10 cellular contexts compared by ENCODE assay signal in genomic region chr7:107506683-107507339, GRCh38. TPM values are rescaled to one million over a fixed set of nuclear protein-coding genes. Genes with fewer than 3 reads are reported as not detected.
A peak's percentile ranks its signal among the peaks of the same experiment; 100 is the strongest.
DNase-seq lines count a peak whose midpoint lies in the region; ATAC-seq, FAIRE-seq and TF ChIP-seq lines count a peak whose summit lies in the region.
"Had no signal": no experiment of that assay in that cellular context is flagged by ENCODE, and none has a peak within 500 bp of the region (broad histone marks: within the 10 kb centered on the region; RNA-seq: fewer than 3 reads in every experiment).

No MANE protein-coding gene starts in this region.

- H3K9me3 ChIP-seq in naive thymus-derived CD4-positive, alpha-beta T cell (ENCODE audit: control insufficient read depth in 2 of 3, low read length in 3 of 3), result no peaks in the 10 kb centered on the region

- POLR2A ChIA-PET in naive thymus-derived CD4-positive, alpha-beta T cell (lab: Charles Lee), result no interaction called here

- peaks cover 24% of the 10 kb centered on the region for H3K4me1 Mint-ChIP-seq in dendritic cell treated with granulocyte-macrophage colony-stimulating factor and Interleukin-4, amounts not matched to agents 40 ng/mL and 50 ng/mL, for 4 days (ENCODE audit: low read depth)
- H3K4me1 Mint-ChIP-seq in naive thymus-derived CD4-positive, alpha-beta T cell, result peaks cover 16 to 54% (median 27%) of the 10 kb centered on the region in 7 donors

- intact Hi-C loops in dendritic cell treated with granulocyte-macrophage colony-stimulating factor and Interleukin-4, amounts not matched to agents 40 ng/mL and 50 ng/mL, for 4 days (cut with micrococcal nuclease), result no loop called here
- intact Hi-C loops in naive thymus-derived CD4-positive, alpha-beta T cell (cut with micrococcal nuclease), result no loop called here

- H3K4me1 ChIP-seq in naive thymus-derived CD4-positive, alpha-beta T cell (ENCODE audit: control insufficient read depth in 2 of 2, insufficient read depth in 2 of 2, low read length in 2 of 2), result no peaks in the 10 kb centered on the region

- H3K36me3 ChIP-seq in naive thymus-derived CD4-positive, alpha-beta T cell (ENCODE audit: control insufficient read depth in 2 of 3, insufficient read depth in 3 of 3, low read length in 3 of 3), result peaks cover 0 to 5% (median 5%) of the 10 kb centered on the region in 3 experiments

- peak; percentile 76 for FAIRE-seq in H54 (lab: Jason Lieb, UNC)

- CTCF ChIA-PET in naive thymus-derived CD4-positive, alpha-beta T cell (lab: Charles Lee), result no interaction called here

- H3K27me3 Mint-ChIP-seq in dendritic cell treated with granulocyte-macrophage colony-stimulating factor and Interleukin-4, amounts not matched to agents 40 ng/mL and 50 ng/mL, for 4 days, result no peaks in the 10 kb centered on the region
- no peaks in the 10 kb centered on the region for H3K27me3 Mint-ChIP-seq in naive thymus-derived CD4-positive, alpha-beta T cell

- ATAC-seq in naive thymus-derived CD4-positive, alpha-beta T cell, result peak; percentile 49
- no peak for ATAC-seq in HG03159 (IDR thresholded peaks at IDR 0.05; ENCODE audit: unreplicated experiment)
- no peak for ATAC-seq in HG02678 (IDR thresholded peaks at IDR 0.05; ENCODE audit: unreplicated experiment)
- no peak for ATAC-seq in HG03196 (IDR thresholded peaks at IDR 0.05; ENCODE audit: unreplicated experiment)

- no peak overlapping the region for H3K4me3 ChIP-seq in naive thymus-derived CD4-positive, alpha-beta T cell (ENCODE audit: low read length)

- DNase-seq in H54 (ENCODE audit: insufficient read length, low spot score) (peak; percentile 4), NCI-H2171 treated with DMSO at 0.1 percent for 48 hours (lab: John Stamatoyannopoulos, UW) (peak; percentile 38), HCEC 1CT (no peak)
- no peak for DNase-seq in naive thymus-derived CD4-positive, alpha-beta T cell
- DNase-seq: cortex of kidney, NCI-H1694 treated with DMSO at 0.1 percent for 48 hours had no signal

- no peak overlapping the region for H3K27ac ChIP-seq in naive thymus-derived CD4-positive, alpha-beta T cell (ENCODE audit: low read depth, low read length)

- peaks cover 11% of the 10 kb centered on the region for H3K9me3 Mint-ChIP-seq in dendritic cell treated with granulocyte-macrophage colony-stimulating factor and Interleukin-4, amounts not matched to agents 40 ng/mL and 50 ng/mL, for 4 days
- peaks cover 0 to 5% (median 0%) of the 10 kb centered on the region in 11 donors for H3K9me3 Mint-ChIP-seq in naive thymus-derived CD4-positive, alpha-beta T cell

- peak overlapping the region; percentile 55 for H3K27ac Mint-ChIP-seq in dendritic cell treated with granulocyte-macrophage colony-stimulating factor and Interleukin-4, amounts not matched to agents 40 ng/mL and 50 ng/mL, for 4 days
- H3K27ac Mint-ChIP-seq in naive thymus-derived CD4-positive, alpha-beta T cell, result no peak overlapping the region

- H3K4me3 Mint-ChIP-seq in dendritic cell treated with granulocyte-macrophage colony-stimulating factor and Interleukin-4, amounts not matched to agents 40 ng/mL and 50 ng/mL, for 4 days, result no peak overlapping the region
- no peak overlapping the region for H3K4me3 Mint-ChIP-seq in naive thymus-derived CD4-positive, alpha-beta T cell

- no peaks in the 10 kb centered on the region for H3K27me3 ChIP-seq in naive thymus-derived CD4-positive, alpha-beta T cell (ENCODE audit: control insufficient read depth in 2 of 2, insufficient read depth in 2 of 2, low read length in 2 of 2)

- H3K36me3 Mint-ChIP-seq in dendritic cell treated with granulocyte-macrophage colony-stimulating factor and Interleukin-4, amounts not matched to agents 40 ng/mL and 50 ng/mL, for 4 days (ENCODE audit: low read depth), result peaks cover 32% of the 10 kb centered on the region
- peaks cover 3 to 40% (median 29%) of the 10 kb centered on the region in 5 donors for H3K36me3 Mint-ChIP-seq in naive thymus-derived CD4-positive, alpha-beta T cell

- TF ChIP-seq POLR2A in H54 (IDR thresholded peaks at IDR 0.05; ENCODE audit: low read depth, low read length), result no peak

RNA-seq across cellular contexts. Expression of gene GPR22, which starts 37.0 kb away (rescaled TPM):
- not detected for total RNA-seq in naive thymus-derived CD4-positive, alpha-beta T cell
- polyA plus RNA-seq in naive thymus-derived CD4-positive, alpha-beta T cell, result under 1 TPM; 0.17 to 0.20 TPM

RNA-seq across cellular contexts. Expression of gene COG5, which starts 56.9 kb away (rescaled TPM):
- total RNA-seq in naive thymus-derived CD4-positive, alpha-beta T cell, result 10 to 100 TPM; 38.3 to 77.0 (median 60.7) TPM
- 10 to 100 TPM; 24.7 to 39.6 TPM for polyA plus RNA-seq in naive thymus-derived CD4-positive, alpha-beta T cell

RNA-seq across cellular contexts. Expression of gene DUS4L, which starts 57.0 kb away (rescaled TPM):
- total RNA-seq in naive thymus-derived CD4-positive, alpha-beta T cell, result 10 to 100 TPM; 10.0 to 14.1 (median 11.2) TPM
- polyA plus RNA-seq in naive thymus-derived CD4-positive, alpha-beta T cell, result 1 to 10 TPM; 7.5 to 7.9 TPM

Comparison
In these comparisons a context has a peak if more than half of its experiments do, and no peak if none do; other contexts are left out.
1. DNase-seq: peak in H54 (single experiment) and NCI-H2171 treated with DMSO at 0.1 percent for 48 hours (single experiment); none in naive thymus-derived CD4-positive, alpha-beta T cell (0 of 9) and HCEC 1CT (single experiment).